ENCODE assay signal across 19 cellular contexts in genomic region chr5:103224894-103225246, GRCh38. TPM values are rescaled to one million over a fixed set of nuclear protein-coding genes. Genes with fewer than 3 reads are reported as not detected.
DNase-seq lines count a peak whose midpoint lies in the region; ATAC-seq and TF ChIP-seq lines count a peak whose summit lies in the region.
"Had no signal": no experiment of that assay in that cellular context is flagged by ENCODE, and none has a peak within 500 bp of the region (broad histone marks: within the 10 kb centered on the region; RNA-seq: fewer than 3 reads in every experiment).

No MANE protein-coding gene starts in this region.

- H3K4me3 Mint-ChIP-seq in WTC11 (peak overlapping the region; percentile 55; the same call in 1 of the 2 replicates), neural progenitor cell (no peak overlapping the region)
- H3K4me3 Mint-ChIP-seq: activated CD8-positive, alpha-beta memory T cell treated with anti-CD3 and anti-CD28 coated beads, Interleukin-2, amount 10 ng/mL, durations not matched to agents 7 days and 5 days; activated naive CD8-positive, alpha-beta T cell; GM23338 had no signal

- no peak overlapping the region for H3K27ac ChIP-seq in neural progenitor cell
- H3K27ac ChIP-seq: body of pancreas, colonic mucosa, spleen, stomach, transverse colon had no signal

- H3K79me2 ChIP-seq in neural progenitor cell (ENCODE audit: low read depth), result no peaks in the 10 kb centered on the region

- H3K9ac ChIP-seq in neural progenitor cell, result no peak overlapping the region

- H4K20me1 ChIP-seq in neural progenitor cell (ENCODE audit: low read depth), result no peaks in the 10 kb centered on the region

- H3K27me3 ChIP-seq in neural progenitor cell, result no peaks in the 10 kb centered on the region
- H3K27me3 ChIP-seq: body of pancreas, colonic mucosa, transverse colon had no signal

- H2AFZ ChIP-seq in neural progenitor cell (replicated peaks), result peak overlapping the region; percentile 87

- H3K27ac Mint-ChIP-seq in WTC11 (no peak overlapping the region), neural progenitor cell (no peak overlapping the region)
- H3K27ac Mint-ChIP-seq: activated CD8-positive, alpha-beta memory T cell treated with anti-CD3 and anti-CD28 coated beads, Interleukin-2, amount 10 ng/mL, durations not matched to agents 7 days and 5 days; activated naive CD8-positive, alpha-beta T cell; GM23338 had no signal

- no peak overlapping the region for H3K4me3 ChIP-seq in neural progenitor cell
- H3K4me3 ChIP-seq: body of pancreas, colonic mucosa, mucosa of descending colon, spleen, stomach, transverse colon had no signal

- POLR2A ChIA-PET in WTC11 (lab: Charles Lee), result interaction anchor here (1.0 to 1.9 kb wide), 2 partner anchors 34 to 105 kb away, joined by 3 to 6 read pairs; partner anchors contain the start of genes GIN1, MACIR and PPIP5K2

- H3K9me3 Mint-ChIP-seq in WTC11, result no peaks in the 10 kb centered on the region
- peaks cover 7% of the 10 kb centered on the region for H3K9me3 Mint-ChIP-seq in neural progenitor cell
- H3K9me3 Mint-ChIP-seq: GM23338 had no signal

- no peaks in the 10 kb centered on the region for H3K9me3 ChIP-seq in neural progenitor cell (ENCODE audit: low read depth)
- H3K9me3 ChIP-seq: body of pancreas, colonic mucosa, mucosa of descending colon, spleen, stomach, transverse colon had no signal

- ATAC-seq in GM19328 (IDR thresholded peaks at IDR 0.05; ENCODE audit: unreplicated experiment), result peak; percentile 6
- peak; percentile 2 for ATAC-seq in HG03159 (IDR thresholded peaks at IDR 0.05; ENCODE audit: unreplicated experiment)
- peak; percentile 10 for ATAC-seq in WTC11

- no peaks in the 10 kb centered on the region for H3K36me3 Mint-ChIP-seq in WTC11
- H3K36me3 Mint-ChIP-seq in neural progenitor cell, result no peaks in the 10 kb centered on the region

- H3K36me3 ChIP-seq in neural progenitor cell, result no peaks in the 10 kb centered on the region
- H3K36me3 ChIP-seq: colonic mucosa, spleen, stomach, transverse colon had no signal

- CTCF ChIA-PET in WTC11 (lab: Charles Lee), result interaction anchor here (0.6 to 3.3 kb wide), 38 partner anchors 8 to 954 kb away, joined by 3 to 55 read pairs (median 4); partner anchors contain the start of genes GIN1, MACIR and PPIP5K2

- no peak for DNase-seq in WTC11 (ENCODE audit: low spot score)
- no peak for DNase-seq in neural progenitor cell (ENCODE audit: low spot score)
- DNase-seq in HK-2 (ENCODE audit: unreplicated experiment), result no peak
- DNase-seq in stimulated activated CD4-positive, alpha-beta T cell treated with anti-CD3 and anti-CD28 coated beads, Interleukin-4, amount 100 ng/mL, for 1 hour, result no peak
- DNase-seq in NCI-H345 treated with DMSO at 0.1 percent for 48 hours (lab: John Stamatoyannopoulos, UW; ENCODE audit: unreplicated experiment), result no peak
- DNase-seq: activated CD4-positive, alpha-beta T cell treated with anti-CD3 and anti-CD28 coated beads for 1 hour; NCI-H524 treated with DMSO at 0.1 percent for 48 hours; Right ventricle myocardium superior; spleen; stomach had no signal

- no peaks in the 10 kb centered on the region for H3K4me1 ChIP-seq in neural progenitor cell
- H3K4me1 ChIP-seq: body of pancreas, colonic mucosa, transverse colon had no signal

- H3F3A ChIP-seq in neural progenitor cell (ENCODE audit: low read depth), result no peaks in the 10 kb centered on the region

- TF ChIP-seq CTCF in WTC11 (IDR thresholded peaks at IDR 0.05) (no peak), neural progenitor cell (IDR thresholded peaks at IDR 0.05) (no peak)

- H3K27me3 Mint-ChIP-seq in WTC11 (ENCODE audit: low read depth) (no peaks in the 10 kb centered on the region), neural progenitor cell (ENCODE audit: insufficient read depth, low read depth) (no peaks in the 10 kb centered on the region)

- H3K4me1 Mint-ChIP-seq in WTC11 (peaks cover 13% of the 10 kb centered on the region), neural progenitor cell (no peaks in the 10 kb centered on the region)
- H3K4me1 Mint-ChIP-seq: GM23338 had no signal

- H3K4me2 ChIP-seq in neural progenitor cell, result no peak overlapping the region

TF ChIP-seq in WTC11, 78 proteins besides CTCF, POLR2A, EP300 and RAD21 (continues in another document):
- TF ChIP-seq MYBL2 (CRISPR knock-in tag; IDR thresholded peaks at IDR 0.05), result no peak
- no peak for TF ChIP-seq PRDM15 (CRISPR knock-in tag; IDR thresholded peaks at IDR 0.05)
- no peak for TF ChIP-seq ARID4B (CRISPR knock-in tag; IDR thresholded peaks at IDR 0.05; ENCODE audit: borderline replicate concordance)
- no peak for TF ChIP-seq ESRRA (CRISPR knock-in tag; IDR thresholded peaks at IDR 0.05; ENCODE audit: borderline replicate concordance)
- no peak for TF ChIP-seq ZNF219 (CRISPR knock-in tag; IDR thresholded peaks at IDR 0.05; ENCODE audit: borderline replicate concordance)
- no peak for TF ChIP-seq ATF1 (CRISPR knock-in tag; IDR thresholded peaks at IDR 0.05)
- no peak for TF ChIP-seq NFE2L1 (CRISPR knock-in tag; IDR thresholded peaks at IDR 0.05)
- TF ChIP-seq E2F1 (CRISPR knock-in tag; IDR thresholded peaks at IDR 0.05), result no peak

RNA-seq across cellular contexts. Expression of gene MACIR, which starts 33.7 kb away (rescaled TPM):
- total RNA-seq in WTC11 (2021) (12.4 to 13.8 TPM (median 13.1 TPM) in 3 replicates), neural progenitor cell (ENCODE audit: low replicate concordance) (22.5 and 26.3 TPM in 2 replicates)
